In the genomic region with DNA sequence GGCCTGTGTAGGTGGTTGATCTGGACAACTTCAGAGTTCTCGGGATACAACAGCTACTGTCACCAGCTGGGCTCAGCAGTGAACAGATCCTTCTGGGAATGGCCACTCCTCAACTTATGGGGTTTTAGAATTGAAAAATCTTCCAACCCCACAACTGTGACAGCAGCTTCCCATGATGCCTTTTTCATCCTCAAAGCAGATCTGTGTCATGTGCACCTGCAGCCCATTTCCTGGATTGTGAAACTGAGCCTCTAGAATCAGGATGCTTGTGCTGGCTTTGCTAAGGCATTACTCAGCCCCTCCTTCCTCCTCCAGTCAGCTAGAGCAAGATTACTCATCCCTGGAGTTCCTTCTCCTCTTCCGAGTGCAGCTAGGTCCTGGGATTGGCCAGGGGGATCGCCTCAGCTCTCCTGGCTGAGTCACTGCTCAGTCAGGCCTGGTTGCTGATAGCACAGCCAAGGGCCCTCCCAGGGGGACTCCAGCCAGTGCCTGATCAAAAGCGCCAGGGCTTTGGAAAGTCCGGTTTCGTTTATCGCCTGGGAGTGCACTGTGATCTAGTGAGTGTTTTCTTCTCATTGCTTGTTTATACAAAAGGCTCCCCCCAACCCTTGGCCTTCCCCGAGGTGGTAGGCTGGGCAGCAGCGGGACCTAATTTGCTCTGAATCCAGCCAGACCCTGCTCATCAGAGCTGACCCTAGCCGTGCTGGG, we compare ENCODE assay signal across 1 cellular context.
TF ChIP-seq lines count a peak whose summit lies in the region.

No MANE protein-coding gene starts in this region.

TF ChIP-seq in HepG2, 621 proteins besides CTCF, POLR2A, EP300 and RAD21 (continued from another document and continues in another):
- TF ChIP-seq SSRP1 (CRISPR knock-in tag; IDR thresholded peaks at IDR 0.05) (no peak; the same call in 1 of the 2 replicates), ADNP (CRISPR knock-in tag; IDR thresholded peaks at IDR 0.05) (peak; percentile 99), SP5 (CRISPR knock-in tag; IDR thresholded peaks at IDR 0.05; ENCODE audit: borderline replicate concordance, low read depth) (peak; percentile 83), ZFP41 (CRISPR knock-in tag; IDR thresholded peaks at IDR 0.05; ENCODE audit: borderline replicate concordance) (no peak), ZNF136 (CRISPR knock-in tag; IDR thresholded peaks at IDR 0.05; ENCODE audit: low read depth) (peak; percentile 43; the same call in 1 of the 2 replicates), POLR2AphosphoS5 (IDR thresholded peaks at IDR 0.05; ENCODE audit: low read depth, low read length) (peak; percentile 30; the same call in 1 of the 2 replicates), TRIM24 (CRISPR knock-in tag; IDR thresholded peaks at IDR 0.05) (no peak), SMARCC2 (IDR thresholded peaks at IDR 0.05) (no peak), GATAD2A (CRISPR knock-in tag; IDR thresholded peaks at IDR 0.05) (peak; percentile 87), ZBTB21 (CRISPR knock-in tag; IDR thresholded peaks at IDR 0.05) (no peak), CCAR2 (optimal IDR thresholded peaks at IDR 0.05; ENCODE audit: low read depth, low read length) (no peak), DR1 (CRISPR knock-in tag; IDR thresholded peaks at IDR 0.05) (no peak), WIZ (CRISPR knock-in tag; IDR thresholded peaks at IDR 0.05) (0 out of 2 replicates have a peak, but pooled peaks have one; percentile 41), NR2C2 (CRISPR knock-in tag; IDR thresholded peaks at IDR 0.05; ENCODE audit: borderline replicate concordance) (peak; percentile 75), SRF (IDR thresholded peaks at IDR 0.05; ENCODE audit: low read depth, low read length) (no peak), CBFB (CRISPR knock-in tag; IDR thresholded peaks at IDR 0.05) (no peak), TEAD2 (CRISPR knock-in tag; IDR thresholded peaks at IDR 0.05) (no peak), NR2F1 (CRISPR knock-in tag; IDR thresholded peaks at IDR 0.05) (no peak), ZFY (CRISPR knock-in tag; IDR thresholded peaks at IDR 0.05) (peak; percentile 91), NAIF1 (CRISPR knock-in tag; IDR thresholded peaks at IDR 0.05; ENCODE audit: borderline replicate concordance) (no peak), RBM39 (IDR thresholded peaks at IDR 0.05; ENCODE audit: low read depth, low read length, poor library complexity, severe bottlenecking) (peak; percentile 70), ZNF577 (CRISPR knock-in tag; IDR thresholded peaks at IDR 0.05; ENCODE audit: borderline replicate concordance, low read depth) (no peak), ZMYM3 (CRISPR knock-in tag; IDR thresholded peaks at IDR 0.05) (peak; percentile 100), ZNF543 (CRISPR knock-in tag; IDR thresholded peaks at IDR 0.05) (peak; percentile 72; the same call in 1 of the 2 replicates), ZNF292 (CRISPR knock-in tag; IDR thresholded peaks at IDR 0.05; ENCODE audit: borderline replicate concordance, low read depth) (peak; percentile 98)
- TF ChIP-seq, protein P1, sequence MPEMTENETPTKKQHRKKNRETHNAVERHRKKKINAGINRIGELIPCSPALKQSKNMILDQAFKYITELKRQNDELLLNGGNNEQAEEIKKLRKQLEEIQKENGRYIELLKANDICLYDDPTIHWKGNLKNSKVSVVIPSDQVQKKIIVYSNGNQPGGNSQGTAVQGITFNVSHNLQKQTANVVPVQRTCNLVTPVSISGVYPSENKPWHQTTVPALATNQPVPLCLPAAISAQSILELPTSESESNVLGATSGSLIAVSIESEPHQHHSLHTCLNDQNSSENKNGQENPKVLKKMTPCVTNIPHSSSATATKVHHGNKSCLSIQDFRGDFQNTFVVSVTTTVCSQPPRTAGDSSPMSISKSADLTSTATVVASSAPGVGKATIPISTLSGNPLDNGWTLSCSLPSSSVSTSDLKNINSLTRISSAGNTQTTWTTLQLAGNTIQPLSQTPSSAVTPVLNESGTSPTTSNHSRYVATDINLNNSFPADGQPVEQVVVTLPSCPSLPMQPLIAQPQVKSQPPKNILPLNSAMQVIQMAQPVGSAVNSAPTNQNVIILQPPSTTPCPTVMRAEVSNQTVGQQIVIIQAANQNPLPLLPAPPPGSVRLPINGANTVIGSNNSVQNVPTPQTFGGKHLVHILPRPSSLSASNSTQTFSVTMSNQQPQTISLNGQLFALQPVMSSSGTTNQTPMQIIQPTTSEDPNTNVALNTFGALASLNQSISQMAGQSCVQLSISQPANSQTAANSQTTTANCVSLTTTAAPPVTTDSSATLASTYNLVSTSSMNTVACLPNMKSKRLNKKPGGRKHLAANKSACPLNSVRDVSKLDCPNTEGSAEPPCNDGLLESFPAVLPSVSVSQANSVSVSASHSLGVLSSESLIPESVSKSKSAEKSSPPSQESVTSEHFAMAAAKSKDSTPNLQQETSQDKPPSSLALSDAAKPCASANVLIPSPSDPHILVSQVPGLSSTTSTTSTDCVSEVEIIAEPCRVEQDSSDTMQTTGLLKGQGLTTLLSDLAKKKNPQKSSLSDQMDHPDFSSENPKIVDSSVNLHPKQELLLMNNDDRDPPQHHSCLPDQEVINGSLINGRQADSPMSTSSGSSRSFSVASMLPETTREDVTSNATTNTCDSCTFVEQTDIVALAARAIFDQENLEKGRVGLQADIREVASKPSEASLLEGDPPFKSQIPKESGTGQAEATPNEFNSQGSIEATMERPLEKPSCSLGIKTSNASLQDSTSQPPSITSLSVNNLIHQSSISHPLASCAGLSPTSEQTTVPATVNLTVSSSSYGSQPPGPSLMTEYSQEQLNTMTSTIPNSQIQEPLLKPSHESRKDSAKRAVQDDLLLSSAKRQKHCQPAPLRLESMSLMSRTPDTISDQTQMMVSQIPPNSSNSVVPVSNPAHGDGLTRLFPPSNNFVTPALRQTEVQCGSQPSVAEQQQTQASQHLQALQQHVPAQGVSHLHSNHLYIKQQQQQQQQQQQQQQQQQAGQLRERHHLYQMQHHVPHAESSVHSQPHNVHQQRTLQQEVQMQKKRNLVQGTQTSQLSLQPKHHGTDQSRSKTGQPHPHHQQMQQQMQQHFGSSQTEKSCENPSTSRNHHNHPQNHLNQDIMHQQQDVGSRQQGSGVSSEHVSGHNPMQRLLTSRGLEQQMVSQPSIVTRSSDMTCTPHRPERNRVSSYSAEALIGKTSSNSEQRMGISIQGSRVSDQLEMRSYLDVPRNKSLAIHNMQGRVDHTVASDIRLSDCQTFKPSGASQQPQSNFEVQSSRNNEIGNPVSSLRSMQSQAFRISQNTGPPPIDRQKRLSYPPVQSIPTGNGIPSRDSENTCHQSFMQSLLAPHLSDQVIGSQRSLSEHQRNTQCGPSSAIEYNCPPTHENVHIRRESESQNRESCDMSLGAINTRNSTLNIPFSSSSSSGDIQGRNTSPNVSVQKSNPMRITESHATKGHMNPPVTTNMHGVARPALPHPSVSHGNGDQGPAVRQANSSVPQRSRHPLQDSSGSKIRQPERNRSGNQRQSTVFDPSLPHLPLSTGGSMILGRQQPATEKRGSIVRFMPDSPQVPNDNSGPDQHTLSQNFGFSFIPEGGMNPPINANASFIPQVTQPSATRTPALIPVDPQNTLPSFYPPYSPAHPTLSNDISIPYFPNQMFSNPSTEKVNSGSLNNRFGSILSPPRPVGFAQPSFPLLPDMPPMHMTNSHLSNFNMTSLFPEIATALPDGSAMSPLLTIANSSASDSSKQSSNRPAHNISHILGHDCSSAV (CRISPR knock-in tag; IDR thresholded peaks at IDR 0.05; ENCODE audit: borderline replicate concordance), result no peak
- TF ChIP-seq, protein P2, sequence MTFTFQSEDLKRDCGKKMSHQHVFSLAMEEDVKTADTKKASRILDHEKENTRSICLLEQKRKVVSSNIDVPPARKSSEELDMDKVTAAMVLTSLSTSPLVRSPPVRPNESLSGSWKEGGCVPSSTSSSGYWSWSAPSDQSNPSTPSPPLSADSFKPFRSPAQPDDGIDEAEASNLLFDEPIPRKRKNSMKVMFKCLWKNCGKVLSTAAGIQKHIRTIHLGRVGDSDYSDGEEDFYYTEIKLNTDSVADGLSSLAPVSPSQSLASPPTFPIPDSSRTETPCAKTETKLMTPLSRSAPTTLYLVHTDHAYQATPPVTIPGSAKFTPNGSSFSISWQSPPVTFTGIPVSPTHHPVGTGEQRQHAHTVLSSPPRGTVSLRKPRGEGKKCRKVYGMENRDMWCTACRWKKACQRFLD (CRISPR knock-in tag; IDR thresholded peaks at IDR 0.05; ENCODE audit: borderline replicate concordance), result no peak
- TF ChIP-seq, protein P3, sequence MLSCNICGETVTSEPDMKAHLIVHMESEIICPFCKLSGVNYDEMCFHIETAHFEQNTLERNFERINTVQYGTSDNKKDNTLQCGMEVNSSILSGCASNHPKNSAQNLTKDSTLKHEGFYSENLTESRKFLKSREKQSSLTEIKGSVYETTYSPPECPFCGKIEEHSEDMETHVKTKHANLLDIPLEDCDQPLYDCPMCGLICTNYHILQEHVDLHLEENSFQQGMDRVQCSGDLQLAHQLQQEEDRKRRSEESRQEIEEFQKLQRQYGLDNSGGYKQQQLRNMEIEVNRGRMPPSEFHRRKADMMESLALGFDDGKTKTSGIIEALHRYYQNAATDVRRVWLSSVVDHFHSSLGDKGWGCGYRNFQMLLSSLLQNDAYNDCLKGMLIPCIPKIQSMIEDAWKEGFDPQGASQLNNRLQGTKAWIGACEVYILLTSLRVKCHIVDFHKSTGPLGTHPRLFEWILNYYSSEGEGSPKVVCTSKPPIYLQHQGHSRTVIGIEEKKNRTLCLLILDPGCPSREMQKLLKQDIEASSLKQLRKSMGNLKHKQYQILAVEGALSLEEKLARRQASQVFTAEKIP (CRISPR knock-in tag; IDR thresholded peaks at IDR 0.05; ENCODE audit: borderline replicate concordance), result no peak
- TF ChIP-seq, protein P4, sequence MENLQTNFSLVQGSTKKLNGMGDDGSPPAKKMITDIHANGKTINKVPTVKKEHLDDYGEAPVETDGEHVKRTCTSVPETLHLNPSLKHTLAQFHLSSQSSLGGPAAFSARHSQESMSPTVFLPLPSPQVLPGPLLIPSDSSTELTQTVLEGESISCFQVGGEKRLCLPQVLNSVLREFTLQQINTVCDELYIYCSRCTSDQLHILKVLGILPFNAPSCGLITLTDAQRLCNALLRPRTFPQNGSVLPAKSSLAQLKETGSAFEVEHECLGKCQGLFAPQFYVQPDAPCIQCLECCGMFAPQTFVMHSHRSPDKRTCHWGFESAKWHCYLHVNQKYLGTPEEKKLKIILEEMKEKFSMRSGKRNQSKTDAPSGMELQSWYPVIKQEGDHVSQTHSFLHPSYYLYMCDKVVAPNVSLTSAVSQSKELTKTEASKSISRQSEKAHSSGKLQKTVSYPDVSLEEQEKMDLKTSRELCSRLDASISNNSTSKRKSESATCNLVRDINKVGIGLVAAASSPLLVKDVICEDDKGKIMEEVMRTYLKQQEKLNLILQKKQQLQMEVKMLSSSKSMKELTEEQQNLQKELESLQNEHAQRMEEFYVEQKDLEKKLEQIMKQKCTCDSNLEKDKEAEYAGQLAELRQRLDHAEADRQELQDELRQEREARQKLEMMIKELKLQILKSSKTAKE (CRISPR knock-in tag; IDR thresholded peaks at IDR 0.05; ENCODE audit: borderline replicate concordance), result no peak; the same call in 1 of the 2 replicates
- TF ChIP-seq, protein P5, sequence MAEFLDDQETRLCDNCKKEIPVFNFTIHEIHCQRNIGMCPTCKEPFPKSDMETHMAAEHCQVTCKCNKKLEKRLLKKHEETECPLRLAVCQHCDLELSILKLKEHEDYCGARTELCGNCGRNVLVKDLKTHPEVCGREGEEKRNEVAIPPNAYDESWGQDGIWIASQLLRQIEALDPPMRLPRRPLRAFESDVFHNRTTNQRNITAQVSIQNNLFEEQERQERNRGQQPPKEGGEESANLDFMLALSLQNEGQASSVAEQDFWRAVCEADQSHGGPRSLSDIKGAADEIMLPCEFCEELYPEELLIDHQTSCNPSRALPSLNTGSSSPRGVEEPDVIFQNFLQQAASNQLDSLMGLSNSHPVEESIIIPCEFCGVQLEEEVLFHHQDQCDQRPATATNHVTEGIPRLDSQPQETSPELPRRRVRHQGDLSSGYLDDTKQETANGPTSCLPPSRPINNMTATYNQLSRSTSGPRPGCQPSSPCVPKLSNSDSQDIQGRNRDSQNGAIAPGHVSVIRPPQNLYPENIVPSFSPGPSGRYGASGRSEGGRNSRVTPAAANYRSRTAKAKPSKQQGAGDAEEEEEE (CRISPR knock-in tag; IDR thresholded peaks at IDR 0.05; ENCODE audit: borderline replicate concordance), result no peak; the same call in 1 of the 2 replicates
- TF ChIP-seq, protein P6, sequence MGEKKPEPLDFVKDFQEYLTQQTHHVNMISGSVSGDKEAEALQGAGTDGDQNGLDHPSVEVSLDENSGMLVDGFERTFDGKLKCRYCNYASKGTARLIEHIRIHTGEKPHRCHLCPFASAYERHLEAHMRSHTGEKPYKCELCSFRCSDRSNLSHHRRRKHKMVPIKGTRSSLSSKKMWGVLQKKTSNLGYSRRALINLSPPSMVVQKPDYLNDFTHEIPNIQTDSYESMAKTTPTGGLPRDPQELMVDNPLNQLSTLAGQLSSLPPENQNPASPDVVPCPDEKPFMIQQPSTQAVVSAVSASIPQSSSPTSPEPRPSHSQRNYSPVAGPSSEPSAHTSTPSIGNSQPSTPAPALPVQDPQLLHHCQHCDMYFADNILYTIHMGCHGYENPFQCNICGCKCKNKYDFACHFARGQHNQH (CRISPR knock-in tag; IDR thresholded peaks at IDR 0.05), result peak; percentile 87
- TF ChIP-seq, protein P7, sequence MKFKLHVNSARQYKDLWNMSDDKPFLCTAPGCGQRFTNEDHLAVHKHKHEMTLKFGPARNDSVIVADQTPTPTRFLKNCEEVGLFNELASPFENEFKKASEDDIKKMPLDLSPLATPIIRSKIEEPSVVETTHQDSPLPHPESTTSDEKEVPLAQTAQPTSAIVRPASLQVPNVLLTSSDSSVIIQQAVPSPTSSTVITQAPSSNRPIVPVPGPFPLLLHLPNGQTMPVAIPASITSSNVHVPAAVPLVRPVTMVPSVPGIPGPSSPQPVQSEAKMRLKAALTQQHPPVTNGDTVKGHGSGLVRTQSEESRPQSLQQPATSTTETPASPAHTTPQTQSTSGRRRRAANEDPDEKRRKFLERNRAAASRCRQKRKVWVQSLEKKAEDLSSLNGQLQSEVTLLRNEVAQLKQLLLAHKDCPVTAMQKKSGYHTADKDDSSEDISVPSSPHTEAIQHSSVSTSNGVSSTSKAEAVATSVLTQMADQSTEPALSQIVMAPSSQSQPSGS (CRISPR knock-in tag; IDR thresholded peaks at IDR 0.05), result peak; percentile 76
- TF ChIP-seq, protein P8, sequence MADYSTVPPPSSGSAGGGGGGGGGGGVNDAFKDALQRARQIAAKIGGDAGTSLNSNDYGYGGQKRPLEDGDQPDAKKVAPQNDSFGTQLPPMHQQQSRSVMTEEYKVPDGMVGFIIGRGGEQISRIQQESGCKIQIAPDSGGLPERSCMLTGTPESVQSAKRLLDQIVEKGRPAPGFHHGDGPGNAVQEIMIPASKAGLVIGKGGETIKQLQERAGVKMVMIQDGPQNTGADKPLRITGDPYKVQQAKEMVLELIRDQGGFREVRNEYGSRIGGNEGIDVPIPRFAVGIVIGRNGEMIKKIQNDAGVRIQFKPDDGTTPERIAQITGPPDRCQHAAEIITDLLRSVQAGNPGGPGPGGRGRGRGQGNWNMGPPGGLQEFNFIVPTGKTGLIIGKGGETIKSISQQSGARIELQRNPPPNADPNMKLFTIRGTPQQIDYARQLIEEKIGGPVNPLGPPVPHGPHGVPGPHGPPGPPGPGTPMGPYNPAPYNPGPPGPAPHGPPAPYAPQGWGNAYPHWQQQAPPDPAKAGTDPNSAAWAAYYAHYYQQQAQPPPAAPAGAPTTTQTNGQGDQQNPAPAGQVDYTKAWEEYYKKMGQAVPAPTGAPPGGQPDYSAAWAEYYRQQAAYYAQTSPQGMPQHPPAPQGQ (CRISPR knock-in tag; IDR thresholded peaks at IDR 0.05; ENCODE audit: borderline replicate concordance), result no peak
- TF ChIP-seq, protein P9, sequence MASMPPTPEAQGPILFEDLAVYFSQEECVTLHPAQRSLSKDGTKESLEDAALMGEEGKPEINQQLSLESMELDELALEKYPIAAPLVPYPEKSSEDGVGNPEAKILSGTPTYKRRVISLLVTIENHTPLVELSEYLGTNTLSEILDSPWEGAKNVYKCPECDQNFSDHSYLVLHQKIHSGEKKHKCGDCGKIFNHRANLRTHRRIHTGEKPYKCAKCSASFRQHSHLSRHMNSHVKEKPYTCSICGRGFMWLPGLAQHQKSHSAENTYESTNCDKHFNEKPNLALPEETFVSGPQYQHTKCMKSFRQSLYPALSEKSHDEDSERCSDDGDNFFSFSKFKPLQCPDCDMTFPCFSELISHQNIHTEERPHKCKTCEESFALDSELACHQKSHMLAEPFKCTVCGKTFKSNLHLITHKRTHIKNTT (CRISPR knock-in tag; IDR thresholded peaks at IDR 0.05), result no peak
